22 cellular contexts compared by ENCODE assay signal in the genomic region with DNA sequence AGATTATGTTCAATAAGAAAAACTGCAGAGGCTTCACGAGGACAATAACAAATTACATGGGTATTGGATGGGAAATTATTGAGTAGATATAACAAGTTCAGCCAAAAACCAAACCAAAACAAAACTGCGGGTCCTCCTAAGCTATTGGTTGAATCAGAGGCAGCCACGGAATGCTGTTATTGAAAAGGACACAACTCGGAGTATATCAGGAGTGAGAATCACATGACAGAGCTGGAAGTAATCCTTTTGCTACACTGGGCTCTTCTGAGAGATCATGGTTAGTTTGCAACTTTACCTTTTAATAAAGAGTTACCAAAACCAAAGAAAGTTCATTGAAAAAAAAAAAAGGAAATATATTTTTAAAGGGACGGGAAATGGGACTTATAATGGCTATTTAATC. TPM values are rescaled to one million over a fixed set of nuclear protein-coding genes. Genes with fewer than 3 reads are reported as not detected.
DNase-seq lines count a peak whose midpoint lies in the region; ATAC-seq, FAIRE-seq and TF ChIP-seq lines count a peak whose summit lies in the region.
"Had no signal": no experiment of that assay in that cellular context is flagged by ENCODE, and none has a peak within 500 bp of the region (broad histone marks: within the 10 kb centered on the region; RNA-seq: fewer than 3 reads in every experiment).

No MANE protein-coding gene starts in this region.

- peaks cover 44% of the 10 kb centered on the region for H3K4me1 ChIP-seq in GM23248 (ENCODE audit: insufficient read depth)
- peaks cover 22 to 50% of the 10 kb centered on the region in 2 experiments; a peak in 4 of 5 replicates for H3K4me1 ChIP-seq in K562 (replicated peaks in 1 of 2; ENCODE audit: control insufficient read depth in 2 of 2, insufficient read depth in 2 of 2, low read length in 2 of 2)

- peaks cover 46% of the 10 kb centered on the region for H3K4me1 Mint-ChIP-seq in nephron progenitor cell

- no peak overlapping the region for H3K4me3 Mint-ChIP-seq in nephron progenitor cell

- TF ChIP-seq CTCF in K562 (IDR thresholded peaks at IDR 0.05 in 2 of 3, conservative IDR thresholded peaks at IDR 0.05 in 1 of 3; ENCODE audit: insufficient read depth in 2 of 3, low read depth in 1 of 3, low read length in 3 of 3) (no peak), nephron progenitor cell (IDR thresholded peaks at IDR 0.05) (no peak)

- H3K4me3 ChIP-seq in GM23248 = no peak overlapping the region
- no peak overlapping the region for H3K4me3 ChIP-seq in K562
- H3K4me3 ChIP-seq: GM12878, SJSA1 had no signal

- CTCF ChIA-PET in K562 (lab: Yijun Ruan, JAX; ENCODE audit: low intra/inter-chr PET ratio) = no interaction called here

- no peaks in the 10 kb centered on the region for H3K9me1 ChIP-seq in K562 (ENCODE audit: control insufficient read depth, insufficient read depth, low read length)

- H3K36me3 Mint-ChIP-seq in nephron progenitor cell (ENCODE audit: low read depth) = peaks cover 10% of the 10 kb centered on the region

- H3K4me2 ChIP-seq in GM23248 (ENCODE audit: unreplicated experiment) = no peak overlapping the region
- no peak overlapping the region; the same call in 1 of the 2 replicates for H3K4me2 ChIP-seq in K562 (ENCODE audit: insufficient read depth, low read length)

- no peak for FAIRE-seq in K562 (lab: Jason Lieb, UNC)
- FAIRE-seq: A204.1, GM12878, GM18507, HTR-8/SVneo had no signal

- H4K20me1 ChIP-seq in GM23248 (ENCODE audit: insufficient read depth) (no peaks in the 10 kb centered on the region), K562 (replicated peaks; ENCODE audit: control insufficient read depth, insufficient read depth, low read length) (no peaks in the 10 kb centered on the region)

- peaks cover 7% of the 10 kb centered on the region; the same call in 1 of the 2 replicates for H3K79me2 ChIP-seq in GM23248 (ENCODE audit: insufficient read depth)
- H3K79me2 ChIP-seq in K562 (ENCODE audit: control insufficient read depth, insufficient read depth, low read length) = no peaks in the 10 kb centered on the region

- in situ Hi-C loops in GM23248 (cut with MboI) = loop anchor here (25.0 kb wide), 1 partner anchor 381 kb away; no protein-coding TSS in a partner anchor
- in situ Hi-C loops in K562 (cut with MboI) = no loop called here

- DNase-seq in GM23248 (no peak), K562 (ENCODE audit: extremely low read depth in 1 of 4, low spot score in 3 of 4) (peak in 2 of 4 experiments; percentile 30 to 47), iris pigment epithelial cell (ENCODE audit: low read depth) (peak; percentile 61), sciatic nerve (ENCODE audit: low spot score) (no peak), nephron progenitor cell (no peak)
- DNase-seq in activated CD4-positive, CD25-positive, alpha-beta regulatory T cell (lab: John Stamatoyannopoulos, UW) = no peak
- DNase-seq: C1 segment of cervical spinal cord, DMS 273 treated with DMSO at 0.1 percent for 48 hours, GDM1, NCI-H1417 treated with DMSO at 0.1 percent for 48 hours, NCI-H2029 treated with DMSO at 0.1 percent for 48 hours, NCI-H2171 treated with DMSO at 0.1 percent for 48 hours, NCI-H446 treated with DMSO at 0.1 percent for 48 hours, NCI-H748 treated with DMSO at 0.1 percent for 48 hours, PC-3 had no signal

- POLR2A ChIA-PET in K562 (lab: Yijun Ruan, JAX) = interaction anchor here (0.6 to 1.6 kb wide), 3 partner anchors 8 to 557 kb away, joined by 3 to 6 read pairs (median 4); no protein-coding TSS in a partner anchor

- TF ChIP-seq RAD21 in K562 (CRISPR knock-in tag; conservative IDR thresholded peaks at IDR 0.05 in 1 of 2, IDR thresholded peaks at IDR 0.05 in 1 of 2) = 0 out of 4 replicates have a peak, but pooled peaks of 1 of the 2 experiments have one; percentile 14

- intact Hi-C loops in K562 (cut with micrococcal nuclease) (no loop called here), sciatic nerve (cut with DNase I) (no loop called here)

- no TSS peak for BruUV-seq in K562 (replicated peaks; lab: Mats Ljungman, UMichigan)

- H3K9ac ChIP-seq in GM23248 (no peak overlapping the region), K562 (ENCODE audit: insufficient read depth in 1 of 2, low read depth in 2 of 2, low read length in 2 of 2) (peak overlapping the region in 1 of 2 experiments; percentile 10; a peak in 1 of 4 replicates)

- H3F3A ChIP-seq in GM23248 (ENCODE audit: insufficient read depth) = peaks cover 13% of the 10 kb centered on the region

- TF ChIP-seq EP300 in K562 (IDR thresholded peaks at IDR 0.05; ENCODE audit: low read length) = no peak

- H3K9me3 Mint-ChIP-seq in nephron progenitor cell = peaks cover 17% of the 10 kb centered on the region

- no peak overlapping the region for H3K27ac Mint-ChIP-seq in nephron progenitor cell

- H3K36me3 ChIP-seq in GM23248 (ENCODE audit: low read depth) (no peaks in the 10 kb centered on the region), K562 (ENCODE audit: control insufficient read depth, insufficient read depth, low read length) (no peaks in the 10 kb centered on the region)
- H3K36me3 ChIP-seq: SJSA1 had no signal

- 50 to 56% methylated on average over 5 of the region's 5 CpGs for whole genome bisulfite sequencing in GM23248 (ENCODE audit: low coverage in 1 of 2, low lambda C conversion rate in 2 of 2, missing lambda C conversion rate in 2 of 2), 2 experiments
- WGBS in K562 (ENCODE audit: insufficient coverage, low coverage, missing lambda C conversion rate) = 20% methylated on average over 5 of the region's 5 CpGs

- no peaks in the 10 kb centered on the region for H3K9me2 ChIP-seq in GM23248 (ENCODE audit: insufficient read depth)

- H2AFZ ChIP-seq in GM23248 = peak overlapping the region; percentile 55
- peak overlapping the region; percentile 89 for H2AFZ ChIP-seq in K562 (ENCODE audit: low read depth, low read length)

- no peak for TF ChIP-seq POLR2A in K562 (conservative IDR thresholded peaks at IDR 0.05)

- ATAC-seq in K562 = peak; percentile 53; the same call in 2 of the 3 replicates
- peak; percentile 35 for ATAC-seq in sciatic nerve
- no peak for ATAC-seq in HG03469 (IDR thresholded peaks at IDR 0.05; ENCODE audit: unreplicated experiment)
- ATAC-seq in GM21737 (IDR thresholded peaks at IDR 0.05; ENCODE audit: unreplicated experiment) = no peak
- ATAC-seq: GM12878, PC-3 had no signal

- no peaks in the 10 kb centered on the region for H3K27me3 Mint-ChIP-seq in nephron progenitor cell (ENCODE audit: low read depth, poor library complexity)

- H3K27me3 ChIP-seq in GM23248 (replicated peaks; ENCODE audit: insufficient read depth) (no peaks in the 10 kb centered on the region), K562 (ENCODE audit: control insufficient read depth in 2 of 2, insufficient read depth in 2 of 2, low read length in 2 of 2) (no peaks in the 10 kb centered on the region)
- H3K27me3 ChIP-seq: SJSA1 had no signal

- H3K27ac ChIP-seq in GM23248 (no peak overlapping the region), K562 (ENCODE audit: extremely low read depth, low read depth, low read length) (no peak overlapping the region)
- H3K27ac ChIP-seq: SJSA1 had no signal

- H3K9me3 ChIP-seq in GM23248 (ENCODE audit: low read depth) (no peaks in the 10 kb centered on the region), K562 (replicated peaks; ENCODE audit: control insufficient read depth, insufficient read depth, low read depth, low read length) (no peaks in the 10 kb centered on the region)
- H3K9me3 ChIP-seq: SJSA1 had no signal

TF ChIP-seq in K562, 482 proteins besides CTCF, POLR2A, EP300 and RAD21 (continues in another document):
- peak; percentile 65 for TF ChIP-seq FOXJ2 (tag; IDR thresholded peaks at IDR 0.05)
- no peak for TF ChIP-seq NR2C1 (IDR thresholded peaks at IDR 0.05)
- 0 out of 2 replicates have a peak, but pooled peaks have one; percentile 17 for TF ChIP-seq NR2C1 (tag; IDR thresholded peaks at IDR 0.05)
- peak; percentile 24; the same call in 1 of the 2 replicates for TF ChIP-seq TOE1 (IDR thresholded peaks at IDR 0.05; ENCODE audit: borderline replicate concordance)
- TF ChIP-seq TOE1 (CRISPR knock-in tag; IDR thresholded peaks at IDR 0.05; ENCODE audit: borderline replicate concordance, low read depth) = no peak
- TF ChIP-seq, protein P1, sequence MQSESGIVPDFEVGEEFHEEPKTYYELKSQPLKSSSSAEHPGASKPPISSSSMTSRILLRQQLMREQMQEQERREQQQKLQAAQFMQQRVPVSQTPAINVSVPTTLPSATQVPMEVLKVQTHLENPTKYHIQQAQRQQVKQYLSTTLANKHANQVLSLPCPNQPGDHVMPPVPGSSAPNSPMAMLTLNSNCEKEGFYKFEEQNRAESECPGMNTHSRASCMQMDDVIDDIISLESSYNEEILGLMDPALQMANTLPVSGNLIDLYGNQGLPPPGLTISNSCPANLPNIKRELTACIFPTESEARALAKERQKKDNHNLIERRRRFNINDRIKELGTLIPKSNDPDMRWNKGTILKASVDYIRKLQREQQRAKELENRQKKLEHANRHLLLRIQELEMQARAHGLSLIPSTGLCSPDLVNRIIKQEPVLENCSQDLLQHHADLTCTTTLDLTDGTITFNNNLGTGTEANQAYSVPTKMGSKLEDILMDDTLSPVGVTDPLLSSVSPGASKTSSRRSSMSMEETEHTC (IDR thresholded peaks at IDR 0.05) = peak; percentile 32; the same call in 1 of the 2 replicates
- TF ChIP-seq HNRNPH1 (optimal IDR thresholded peaks at IDR 0.05; ENCODE audit: low read depth, low read length) = no peak
- no peak for TF ChIP-seq MTA2 (IDR thresholded peaks at IDR 0.05; ENCODE audit: low read depth)
- TF ChIP-seq E2F3 (CRISPR knock-in tag; IDR thresholded peaks at IDR 0.05) = no peak

RNA-seq across cellular contexts. Expression of a gene that starts 6.8 kb away (rescaled TPM):
- total RNA-seq in GM23248 (2014; rRNA removed; shearing (Covaris generic)) = 1,051 and 1,192 TPM in 2 replicates
- polyA plus RNA-seq in GM23248 (2016; fragmentation: Nextera tagmentation; extraction: Ambion mirVana) = 644 and 672 TPM in 2 replicates
- total RNA-seq in K562 (2011; cell fraction: chromatin; rRNA removed; ENCODE audit: low replicate concordance) = 15.3 and 17.8 TPM in 2 replicates
- 22.8 and 25.8 TPM in 2 replicates for total RNA-seq in K562 (2011; cell fraction: nucleolus; rRNA removed)
- 18.8 and 19.2 TPM in 2 replicates for total RNA-seq in K562 (2011; cell fraction: nucleoplasm; rRNA removed)
- 56.6 and 80.0 TPM in 2 replicates for total RNA-seq in K562 (2014; rRNA removed)
- 15.3 and 18.2 TPM in 2 replicates for total RNA-seq in K562 (2014; rRNA removed; fragmentation: Illumina TruSeq; extraction: Trizol)
- total RNA-seq in K562 (2015; rRNA removed; fragmentation: Illumina TruSeq; extraction: Trizol) = 12.0 and 13.5 TPM in 2 replicates
- total RNA-seq in K562 (2021) = 80.9 and 86.1 TPM in 2 replicates
- polyA plus RNA-seq in K562 (2011; rRNA removed) = 17.5 and 44.7 TPM in 2 replicates
- 24.9 and 64.7 TPM in 2 replicates for polyA plus RNA-seq in K562 (2011; cell fraction: cytosol; rRNA removed)
- 35.6 and 45.1 TPM in 2 replicates for polyA plus RNA-seq in K562 (2011; cell fraction: nucleus; rRNA removed)
- 30.8 and 32.8 TPM in 2 replicates for polyA plus RNA-seq in K562 (2012)
- polyA plus RNA-seq in K562 (2014; fragmentation: Illumina TruSeq; extraction: Trizol) = 43.4 and 44.8 TPM in 2 replicates
- polyA plus RNA-seq in K562 (2014; fragmentation: Nextera tagmentation; extraction: Ambion mirVana) = under 1 TPM; 0.21 to 0.43 TPM
- polyA plus RNA-seq in K562 (2014; rRNA removed) = 34.2 and 34.8 TPM in 2 replicates
- 8.4 and 17.5 TPM in 2 replicates for polyA minus RNA-seq in K562 (2011; rRNA and poly(A)+ RNA removed)
- 22.9 and 45.5 TPM in 2 replicates for polyA minus RNA-seq in K562 (2011; cell fraction: cytosol; rRNA and poly(A)+ RNA removed)
- polyA minus RNA-seq in K562 (2011; cell fraction: nucleus; rRNA and poly(A)+ RNA removed) = 19.1 and 55.8 TPM in 2 replicates
- 187 TPM for total RNA-seq in sciatic nerve

Comparison
In these comparisons a context has a peak if more than half of its experiments do, and no peak if none do; other contexts are left out.
1. ATAC-seq: peak in K562 (single experiment) and sciatic nerve (single experiment); none in HG03469 (single experiment) and GM21737 (single experiment).